8 cellular contexts compared by ENCODE assay signal in the genomic region with DNA sequence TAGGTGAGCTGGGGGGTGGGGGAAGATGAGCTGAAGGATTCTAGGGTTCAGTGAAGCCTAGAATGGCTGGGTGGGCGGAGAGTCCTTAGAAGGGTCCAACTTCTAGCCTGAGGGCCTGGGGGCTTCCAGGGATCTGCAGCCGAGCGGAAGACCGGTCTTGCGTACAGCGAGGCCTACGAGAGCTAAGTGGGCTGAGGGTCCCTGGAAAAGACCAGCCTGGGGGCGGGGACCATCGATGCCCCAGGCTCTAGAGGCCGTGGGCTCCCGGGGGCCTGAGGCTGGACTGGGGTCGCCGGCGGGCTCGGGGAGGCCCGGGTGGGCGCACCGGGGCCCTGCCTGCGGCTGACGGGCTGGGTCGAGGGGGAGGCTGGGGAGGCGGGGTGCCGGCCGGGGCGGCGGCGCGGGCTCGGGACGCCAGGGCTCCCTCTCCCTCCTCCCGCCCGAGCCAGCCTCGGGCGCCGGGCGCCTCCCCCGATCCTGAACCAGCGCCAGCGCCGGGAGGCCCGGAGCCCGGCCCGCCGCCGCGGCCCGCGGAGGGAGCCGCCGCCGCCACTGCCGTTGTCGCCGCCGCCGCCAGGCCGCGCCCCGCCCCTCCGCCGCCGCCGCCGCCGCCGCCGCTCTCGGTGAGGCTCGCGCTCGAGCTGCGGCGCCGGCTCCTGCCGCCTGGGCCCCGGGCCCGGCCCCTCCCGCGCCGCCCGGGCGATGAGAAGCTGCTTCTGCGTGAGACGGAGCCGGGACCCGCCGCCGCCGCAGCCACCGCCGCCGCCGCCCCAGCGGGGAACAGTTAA. TPM values are rescaled to one million over a fixed set of nuclear protein-coding genes. Genes with fewer than 3 reads are reported as not detected.
DNase-seq lines count a peak whose midpoint lies in the region; ATAC-seq lines count a peak whose summit lies in the region.

Gene MVB12B, plus strand, starts transcription at position 602 of the 788 bp plus-strand sequence. Its CDS starts 101 bp downstream, at position 703.

- H3K9me3 Mint-ChIP-seq in activated CD4-positive, alpha-beta T cell treated with anti-CD3 and anti-CD28 coated beads, Interleukin-2, amount 10 ng/mL, durations not matched to agents 7 days and 5 days: peaks cover 7% of the 10 kb centered on the region

- peak within 1 kb of the TSS; percentile 62 to 78 (median 68) for H3K4me3 ChIP-seq in BLaER1 treated with 17β-estradiol and CSF1 and Interleukin-3, amounts not matched to agents 10 nM and 100 nM
- H3K4me3 ChIP-seq in HUES6 (ENCODE audit: low read depth, low read length): peak within 1 kb of the TSS; percentile 72

- no peaks in the 10 kb centered on the region for H3K36me3 Mint-ChIP-seq in activated CD4-positive, alpha-beta T cell treated with anti-CD3 and anti-CD28 coated beads, Interleukin-2, amount 10 ng/mL, durations not matched to agents 7 days and 5 days (ENCODE audit: low read depth)

- H3K9me3 ChIP-seq in BLaER1 treated with 17β-estradiol and CSF1 and Interleukin-3, amounts not matched to agents 10 nM and 100 nM (replicated peaks in 1 of 11): peaks cover 19 to 24% (median 22%) of the 10 kb centered on the region in 11 experiments; a peak in 21 of 22 replicates
- peaks cover 6% of the 10 kb centered on the region; the same call in 1 of the 2 replicates for H3K9me3 ChIP-seq in HUES6 (ENCODE audit: control insufficient read depth, insufficient read depth, low read depth, low read length)

- H3K36me3 ChIP-seq in BLaER1 treated with 17β-estradiol and CSF1 and Interleukin-3, amounts not matched to agents 10 nM and 100 nM: no peaks in the 10 kb centered on the region; a peak in 1 of 22 replicates
- H3K36me3 ChIP-seq in HUES6 (ENCODE audit: control insufficient read depth, insufficient read depth, low read length): no peaks in the 10 kb centered on the region

- peak within 1 kb of the TSS; percentile 63 to 82 (median 71) for H3K27ac ChIP-seq in BLaER1 treated with 17β-estradiol and CSF1 and Interleukin-3, amounts not matched to agents 10 nM and 100 nM
- H3K27ac ChIP-seq in HUES6 (ENCODE audit: low read depth, low read length): no peak within 1 kb of the TSS

- no peak for ATAC-seq in GM21825 (IDR thresholded peaks at IDR 0.05; ENCODE audit: unreplicated experiment)

- peak within 1 kb of the TSS; percentile 89 to 99 (median 96) for H3K4me2 ChIP-seq in BLaER1 treated with 17β-estradiol and CSF1 and Interleukin-3, amounts not matched to agents 10 nM and 100 nM

- DNase-seq in activated CD4-positive, alpha-beta T cell treated with anti-CD3 and anti-CD28 coated beads, Interleukin-2, amount 10 ng/mL, durations not matched to agents 7 days and 5 days: peak; percentile 46
- DNase-seq in ecto neural progenitor cell (ENCODE audit: low spot score): peak; percentile 73
- DNase-seq in lung microvascular endothelial cell (ENCODE audit: low read depth in 2 of 2): peak; percentile 20 to 52
- DNase-seq in stimulated activated CD8-positive, alpha-beta memory T cell treated with anti-CD3 and anti-CD28 coated beads, Interleukin-12 subunit alpha, Interleukin-12 subunit beta, amount 100 ng/mL, for 1 hour (ENCODE audit: low read depth): peak; percentile 17
- no peak for DNase-seq in GDM1 (lab: John Stamatoyannopoulos, UW)

- peaks cover 35% of the 10 kb centered on the region for H3K4me1 Mint-ChIP-seq in activated CD4-positive, alpha-beta T cell treated with anti-CD3 and anti-CD28 coated beads, Interleukin-2, amount 10 ng/mL, durations not matched to agents 7 days and 5 days

- POLR2A ChIA-PET in activated CD4-positive, alpha-beta T cell treated with anti-CD3 and anti-CD28 coated beads, Interleukin-2, amount 10 ng/mL, durations not matched to agents 7 days and 5 days (lab: Charles Lee): no interaction called here

- peak within 1 kb of the TSS; percentile 75 for H3K4me3 Mint-ChIP-seq in activated CD4-positive, alpha-beta T cell treated with anti-CD3 and anti-CD28 coated beads, Interleukin-2, amount 10 ng/mL, durations not matched to agents 7 days and 5 days

- H3K9ac ChIP-seq in BLaER1 treated with 17β-estradiol and CSF1 and Interleukin-3, amounts not matched to agents 10 nM and 100 nM: peak within 1 kb of the TSS; percentile 74 to 91 (median 84)
- H3K9ac ChIP-seq in HUES6 (ENCODE audit: low read length): peak within 1 kb of the TSS; percentile 44

- H3K27me3 ChIP-seq in BLaER1 treated with 17β-estradiol and CSF1 and Interleukin-3, amounts not matched to agents 10 nM and 100 nM: peaks cover 0 to 21% (median 0%) of the 10 kb centered on the region in 11 experiments; a peak in 7 of 22 replicates
- H3K27me3 ChIP-seq in HUES6 (ENCODE audit: control insufficient read depth, insufficient read depth, low read length): peaks cover 6% of the 10 kb centered on the region

- peaks cover 0 to 20% (median 0%) of the 10 kb centered on the region in 11 experiments; a peak in 3 of 22 replicates for H4K20me1 ChIP-seq in BLaER1 treated with 17β-estradiol and CSF1 and Interleukin-3, amounts not matched to agents 10 nM and 100 nM

- H3K27ac Mint-ChIP-seq in activated CD4-positive, alpha-beta T cell treated with anti-CD3 and anti-CD28 coated beads, Interleukin-2, amount 10 ng/mL, durations not matched to agents 7 days and 5 days: peak within 1 kb of the TSS; percentile 85

- CTCF ChIA-PET in activated CD4-positive, alpha-beta T cell treated with anti-CD3 and anti-CD28 coated beads, Interleukin-2, amount 10 ng/mL, durations not matched to agents 7 days and 5 days (lab: Charles Lee): interaction anchor here (1.1 kb wide), 1 partner anchor 165 kb away, joined by 5 read pairs; no protein-coding TSS in a partner anchor

- peaks cover 12 to 43% (median 33%) of the 10 kb centered on the region in 10 experiments; a peak in 19 of 20 replicates for H3K4me1 ChIP-seq in BLaER1 treated with 17β-estradiol and CSF1 and Interleukin-3, amounts not matched to agents 10 nM and 100 nM
- peaks cover 14% of the 10 kb centered on the region for H3K4me1 ChIP-seq in HUES6 (ENCODE audit: control insufficient read depth, insufficient read depth, low read length)

- H3K27me3 Mint-ChIP-seq in activated CD4-positive, alpha-beta T cell treated with anti-CD3 and anti-CD28 coated beads, Interleukin-2, amount 10 ng/mL, durations not matched to agents 7 days and 5 days: peaks cover 7% of the 10 kb centered on the region

RNA-seq across cellular contexts. Expression of gene MVB12B, which starts in this region (rescaled TPM):
- total RNA-seq in activated CD4-positive, alpha-beta T cell treated with anti-CD3 and anti-CD28 coated beads, Interleukin-2, amount 10 ng/mL, durations not matched to agents 7 days and 5 days: 1 to 10 TPM; 7.3 to 7.6 TPM
- total RNA-seq in lung microvascular endothelial cell: 7.6 and 16.9 TPM in 2 replicates
